Comparison of ENCODE assay signal across 1 cellular context in the genomic region with DNA sequence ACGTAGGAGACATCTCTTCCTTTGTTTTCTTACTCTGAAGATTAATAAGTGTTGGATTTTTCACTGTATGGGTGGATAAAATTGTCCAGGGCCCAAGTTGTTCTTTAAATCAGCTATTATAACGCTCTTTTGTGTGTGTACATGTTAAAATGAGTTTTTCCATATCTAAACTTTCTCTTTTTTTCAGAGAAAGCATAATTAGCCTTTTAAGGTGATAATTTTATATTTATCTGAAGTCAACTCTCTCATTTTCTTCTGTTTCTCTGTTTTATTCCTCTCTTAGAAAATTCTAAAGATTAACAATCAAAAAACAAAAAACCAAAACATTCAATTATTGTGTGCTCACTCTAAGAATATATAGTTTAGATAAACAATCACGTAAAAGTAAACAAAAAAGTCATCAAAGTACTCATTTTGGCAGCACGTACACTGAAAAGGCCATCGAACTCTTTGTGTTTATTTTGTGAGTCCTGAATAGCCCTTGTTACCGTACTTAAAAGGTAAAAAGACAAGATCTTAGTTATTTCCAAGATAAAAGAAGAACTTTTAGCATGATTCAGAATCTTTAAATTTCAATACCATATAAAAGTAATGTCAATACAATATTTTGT.
TF ChIP-seq lines count a peak whose summit lies in the region.

No MANE protein-coding gene starts in this region.

TF ChIP-seq in GM23338, 12 proteins besides CTCF, POLR2A, EP300 and RAD21 (continued from another document):
- TF ChIP-seq, protein P1, sequence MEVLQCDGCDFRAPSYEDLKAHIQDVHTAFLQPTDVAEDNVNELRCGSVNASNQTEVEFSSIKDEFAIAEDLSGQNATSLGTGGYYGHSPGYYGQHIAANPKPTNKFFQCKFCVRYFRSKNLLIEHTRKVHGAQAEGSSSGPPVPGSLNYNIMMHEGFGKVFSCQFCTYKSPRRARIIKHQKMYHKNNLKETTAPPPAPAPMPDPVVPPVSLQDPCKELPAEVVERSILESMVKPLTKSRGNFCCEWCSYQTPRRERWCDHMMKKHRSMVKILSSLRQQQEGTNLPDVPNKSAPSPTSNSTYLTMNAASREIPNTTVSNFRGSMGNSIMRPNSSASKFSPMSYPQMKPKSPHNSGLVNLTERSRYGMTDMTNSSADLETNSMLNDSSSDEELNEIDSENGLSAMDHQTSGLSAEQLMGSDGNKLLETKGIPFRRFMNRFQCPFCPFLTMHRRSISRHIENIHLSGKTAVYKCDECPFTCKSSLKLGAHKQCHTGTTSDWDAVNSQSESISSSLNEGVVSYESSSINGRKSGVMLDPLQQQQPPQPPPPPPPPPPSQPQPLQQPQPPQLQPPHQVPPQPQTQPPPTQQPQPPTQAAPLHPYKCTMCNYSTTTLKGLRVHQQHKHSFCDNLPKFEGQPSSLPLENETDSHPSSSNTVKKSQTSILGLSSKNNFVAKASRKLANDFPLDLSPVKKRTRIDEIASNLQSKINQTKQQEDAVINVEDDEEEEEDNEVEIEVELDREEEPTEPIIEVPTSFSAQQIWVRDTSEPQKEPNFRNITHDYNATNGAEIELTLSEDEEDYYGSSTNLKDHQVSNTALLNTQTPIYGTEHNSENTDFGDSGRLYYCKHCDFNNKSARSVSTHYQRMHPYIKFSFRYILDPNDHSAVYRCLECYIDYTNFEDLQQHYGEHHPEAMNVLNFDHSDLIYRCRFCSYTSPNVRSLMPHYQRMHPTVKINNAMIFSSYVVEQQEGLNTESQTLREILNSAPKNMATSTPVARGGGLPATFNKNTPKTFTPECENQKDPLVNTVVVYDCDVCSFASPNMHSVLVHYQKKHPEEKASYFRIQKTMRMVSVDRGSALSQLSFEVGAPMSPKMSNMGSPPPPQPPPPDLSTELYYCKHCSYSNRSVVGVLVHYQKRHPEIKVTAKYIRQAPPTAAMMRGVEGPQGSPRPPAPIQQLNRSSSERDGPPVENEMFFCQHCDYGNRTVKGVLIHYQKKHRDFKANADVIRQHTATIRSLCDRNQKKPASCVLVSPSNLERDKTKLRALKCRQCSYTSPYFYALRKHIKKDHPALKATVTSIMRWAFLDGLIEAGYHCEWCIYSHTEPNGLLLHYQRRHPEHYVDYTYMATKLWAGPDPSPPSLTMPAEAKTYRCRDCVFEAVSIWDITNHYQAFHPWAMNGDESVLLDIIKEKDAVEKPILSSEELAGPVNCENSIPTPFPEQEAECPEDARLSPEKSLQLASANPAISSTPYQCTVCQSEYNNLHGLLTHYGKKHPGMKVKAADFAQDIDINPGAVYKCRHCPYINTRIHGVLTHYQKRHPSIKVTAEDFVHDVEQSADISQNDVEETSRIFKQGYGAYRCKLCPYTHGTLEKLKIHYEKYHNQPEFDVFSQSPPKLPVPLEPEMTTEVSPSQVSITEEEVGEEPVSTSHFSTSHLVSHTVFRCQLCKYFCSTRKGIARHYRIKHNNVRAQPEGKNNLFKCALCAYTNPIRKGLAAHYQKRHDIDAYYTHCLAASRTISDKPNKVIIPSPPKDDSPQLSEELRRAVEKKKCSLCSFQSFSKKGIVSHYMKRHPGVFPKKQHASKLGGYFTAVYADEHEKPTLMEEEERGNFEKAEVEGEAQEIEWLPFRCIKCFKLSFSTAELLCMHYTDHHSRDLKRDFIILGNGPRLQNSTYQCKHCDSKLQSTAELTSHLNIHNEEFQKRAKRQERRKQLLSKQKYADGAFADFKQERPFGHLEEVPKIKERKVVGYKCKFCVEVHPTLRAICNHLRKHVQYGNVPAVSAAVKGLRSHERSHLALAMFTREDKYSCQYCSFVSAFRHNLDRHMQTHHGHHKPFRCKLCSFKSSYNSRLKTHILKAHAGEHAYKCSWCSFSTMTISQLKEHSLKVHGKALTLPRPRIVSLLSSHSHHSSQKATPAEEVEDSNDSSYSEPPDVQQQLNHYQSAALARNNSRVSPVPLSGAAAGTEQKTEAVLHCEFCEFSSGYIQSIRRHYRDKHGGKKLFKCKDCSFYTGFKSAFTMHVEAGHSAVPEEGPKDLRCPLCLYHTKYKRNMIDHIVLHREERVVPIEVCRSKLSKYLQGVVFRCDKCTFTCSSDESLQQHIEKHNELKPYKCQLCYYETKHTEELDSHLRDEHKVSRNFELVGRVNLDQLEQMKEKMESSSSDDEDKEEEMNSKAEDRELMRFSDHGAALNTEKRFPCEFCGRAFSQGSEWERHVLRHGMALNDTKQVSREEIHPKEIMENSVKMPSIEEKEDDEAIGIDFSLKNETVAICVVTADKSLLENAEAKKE (CRISPR knock-in tag; IDR thresholded peaks at IDR 0.05): no peak
- TF ChIP-seq JUNB (IDR thresholded peaks at IDR 0.05; ENCODE audit: unreplicated experiment): no peak
